1 cellular context compared by ENCODE assay signal in the genomic region with DNA sequence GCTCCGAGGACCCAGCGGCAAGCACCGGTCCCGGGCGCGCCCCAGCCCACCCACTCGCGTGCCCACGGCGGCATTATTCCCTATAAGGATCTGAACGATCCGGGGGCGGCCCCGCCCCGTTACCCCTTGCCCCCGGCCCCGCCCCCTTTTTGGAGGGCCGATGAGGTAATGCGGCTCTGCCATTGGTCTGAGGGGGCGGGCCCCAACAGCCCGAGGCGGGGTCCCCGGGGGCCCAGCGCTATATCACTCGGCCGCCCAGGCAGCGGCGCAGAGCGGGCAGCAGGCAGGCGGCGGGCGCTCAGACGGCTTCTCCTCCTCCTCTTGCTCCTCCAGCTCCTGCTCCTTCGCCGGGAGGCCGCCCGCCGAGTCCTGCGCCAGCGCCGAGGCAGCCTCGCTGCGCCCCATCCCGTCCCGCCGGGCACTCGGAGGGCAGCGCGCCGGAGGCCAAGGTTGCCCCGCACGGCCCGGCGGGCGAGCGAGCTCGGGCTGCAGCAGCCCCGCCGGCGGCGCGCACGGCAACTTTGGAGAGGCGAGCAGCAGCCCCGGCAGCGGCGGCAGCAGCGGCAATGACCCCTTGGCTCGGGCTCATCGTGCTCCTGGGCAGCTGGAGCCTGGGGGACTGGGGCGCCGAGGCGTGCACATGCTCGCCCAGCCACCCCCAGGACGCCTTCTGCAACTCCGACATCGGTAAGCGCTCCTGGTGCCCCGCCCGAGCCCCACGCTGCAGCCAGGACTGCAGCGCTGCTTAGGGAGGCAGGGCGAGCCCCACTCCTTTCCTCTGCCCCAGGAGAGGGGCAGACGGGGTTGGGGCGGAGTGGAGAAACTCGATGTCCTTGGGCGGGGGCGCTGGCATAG.
A peak's percentile ranks its signal among the peaks of the same experiment; 100 is the strongest.
TF ChIP-seq lines count a peak whose summit lies in the region.

Gene TIMP3 (plus strand): TSS at position 270 of the 855 bp plus-strand sequence. CDS start 297 bp downstream, at position 567.

TF ChIP-seq in HepG2, 621 proteins besides CTCF, POLR2A, EP300 and RAD21 (continued from another document and continues in another):
- 0 out of 2 replicates have a peak, but pooled peaks have one; percentile 44 for TF ChIP-seq HMGXB3 (CRISPR knock-in tag; IDR thresholded peaks at IDR 0.05; ENCODE audit: borderline replicate concordance)
- no peak for TF ChIP-seq KAT7 (CRISPR knock-in tag; IDR thresholded peaks at IDR 0.05; ENCODE audit: borderline replicate concordance)
- no peak for TF ChIP-seq ELF1 (CRISPR knock-in tag; IDR thresholded peaks at IDR 0.05)
- TF ChIP-seq, protein P1, sequence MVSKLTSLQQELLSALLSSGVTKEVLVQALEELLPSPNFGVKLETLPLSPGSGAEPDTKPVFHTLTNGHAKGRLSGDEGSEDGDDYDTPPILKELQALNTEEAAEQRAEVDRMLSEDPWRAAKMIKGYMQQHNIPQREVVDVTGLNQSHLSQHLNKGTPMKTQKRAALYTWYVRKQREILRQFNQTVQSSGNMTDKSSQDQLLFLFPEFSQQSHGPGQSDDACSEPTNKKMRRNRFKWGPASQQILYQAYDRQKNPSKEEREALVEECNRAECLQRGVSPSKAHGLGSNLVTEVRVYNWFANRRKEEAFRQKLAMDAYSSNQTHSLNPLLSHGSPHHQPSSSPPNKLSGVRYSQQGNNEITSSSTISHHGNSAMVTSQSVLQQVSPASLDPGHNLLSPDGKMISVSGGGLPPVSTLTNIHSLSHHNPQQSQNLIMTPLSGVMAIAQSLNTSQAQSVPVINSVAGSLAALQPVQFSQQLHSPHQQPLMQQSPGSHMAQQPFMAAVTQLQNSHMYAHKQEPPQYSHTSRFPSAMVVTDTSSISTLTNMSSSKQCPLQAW (CRISPR knock-in tag; IDR thresholded peaks at IDR 0.05): no peak
- TF ChIP-seq ZSCAN9 (CRISPR knock-in tag; IDR thresholded peaks at IDR 0.05; ENCODE audit: borderline replicate concordance): no peak
- no peak for TF ChIP-seq ZNF530 (CRISPR knock-in tag; IDR thresholded peaks at IDR 0.05; ENCODE audit: low read depth)
- TF ChIP-seq SOX13 (IDR thresholded peaks at IDR 0.05): no peak
- no peak for TF ChIP-seq SOX13 (CRISPR knock-in tag; conservative IDR thresholded peaks at IDR 0.05 in 1 of 2, IDR thresholded peaks at IDR 0.05 in 1 of 2)
- TF ChIP-seq ZNF496 (CRISPR knock-in tag; IDR thresholded peaks at IDR 0.05; ENCODE audit: insufficient replicate concordance): no peak
- TF ChIP-seq SOX6 (IDR thresholded peaks at IDR 0.05): no peak
- no peak for TF ChIP-seq SOX6 (CRISPR knock-in tag; IDR thresholded peaks at IDR 0.05)
- TF ChIP-seq ZNF749 (CRISPR knock-in tag; IDR thresholded peaks at IDR 0.05; ENCODE audit: borderline replicate concordance): no peak
- TF ChIP-seq, protein P2, sequence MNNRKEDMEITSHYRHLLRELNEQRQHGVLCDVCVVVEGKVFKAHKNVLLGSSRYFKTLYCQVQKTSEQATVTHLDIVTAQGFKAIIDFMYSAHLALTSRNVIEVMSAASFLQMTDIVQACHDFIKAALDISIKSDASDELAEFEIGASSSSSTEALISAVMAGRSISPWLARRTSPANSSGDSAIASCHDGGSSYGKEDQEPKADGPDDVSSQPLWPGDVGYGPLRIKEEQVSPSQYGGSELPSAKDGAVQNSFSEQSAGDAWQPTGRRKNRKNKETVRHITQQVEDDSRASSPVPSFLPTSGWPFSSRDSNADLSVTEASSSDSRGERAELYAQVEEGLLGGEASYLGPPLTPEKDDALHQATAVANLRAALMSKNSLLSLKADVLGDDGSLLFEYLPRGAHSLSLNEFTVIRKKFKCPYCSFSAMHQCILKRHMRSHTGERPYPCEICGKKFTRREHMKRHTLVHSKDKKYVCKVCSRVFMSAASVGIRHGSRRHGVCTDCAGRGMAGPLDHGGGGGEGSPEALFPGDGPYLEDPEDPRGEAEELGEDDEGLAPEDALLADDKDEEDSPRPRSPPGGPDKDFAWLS (CRISPR knock-in tag; IDR thresholded peaks at IDR 0.05; ENCODE audit: borderline replicate concordance): no peak
- TF ChIP-seq ZNF160 (CRISPR knock-in tag; IDR thresholded peaks at IDR 0.05): no peak
- TF ChIP-seq, protein P3, sequence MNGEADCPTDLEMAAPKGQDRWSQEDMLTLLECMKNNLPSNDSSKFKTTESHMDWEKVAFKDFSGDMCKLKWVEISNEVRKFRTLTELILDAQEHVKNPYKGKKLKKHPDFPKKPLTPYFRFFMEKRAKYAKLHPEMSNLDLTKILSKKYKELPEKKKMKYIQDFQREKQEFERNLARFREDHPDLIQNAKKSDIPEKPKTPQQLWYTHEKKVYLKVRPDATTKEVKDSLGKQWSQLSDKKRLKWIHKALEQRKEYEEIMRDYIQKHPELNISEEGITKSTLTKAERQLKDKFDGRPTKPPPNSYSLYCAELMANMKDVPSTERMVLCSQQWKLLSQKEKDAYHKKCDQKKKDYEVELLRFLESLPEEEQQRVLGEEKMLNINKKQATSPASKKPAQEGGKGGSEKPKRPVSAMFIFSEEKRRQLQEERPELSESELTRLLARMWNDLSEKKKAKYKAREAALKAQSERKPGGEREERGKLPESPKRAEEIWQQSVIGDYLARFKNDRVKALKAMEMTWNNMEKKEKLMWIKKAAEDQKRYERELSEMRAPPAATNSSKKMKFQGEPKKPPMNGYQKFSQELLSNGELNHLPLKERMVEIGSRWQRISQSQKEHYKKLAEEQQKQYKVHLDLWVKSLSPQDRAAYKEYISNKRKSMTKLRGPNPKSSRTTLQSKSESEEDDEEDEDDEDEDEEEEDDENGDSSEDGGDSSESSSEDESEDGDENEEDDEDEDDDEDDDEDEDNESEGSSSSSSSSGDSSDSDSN (CRISPR knock-in tag; IDR thresholded peaks at IDR 0.05): peak; percentile 64; the same call in 1 of the 2 replicates
- peak; percentile 70; the same call in 1 of the 2 replicates for TF ChIP-seq ZNF563 (CRISPR knock-in tag; IDR thresholded peaks at IDR 0.05)
- TF ChIP-seq ZNF253 (CRISPR knock-in tag; IDR thresholded peaks at IDR 0.05; ENCODE audit: borderline replicate concordance): no peak
- no peak for TF ChIP-seq DZIP1 (CRISPR knock-in tag; IDR thresholded peaks at IDR 0.05)
- no peak; the same call in 1 of the 2 replicates for TF ChIP-seq ZNF441 (CRISPR knock-in tag; IDR thresholded peaks at IDR 0.05; ENCODE audit: borderline replicate concordance)
- no peak for TF ChIP-seq ZBTB7A (CRISPR knock-in tag; IDR thresholded peaks at IDR 0.05)
- TF ChIP-seq, protein P4, sequence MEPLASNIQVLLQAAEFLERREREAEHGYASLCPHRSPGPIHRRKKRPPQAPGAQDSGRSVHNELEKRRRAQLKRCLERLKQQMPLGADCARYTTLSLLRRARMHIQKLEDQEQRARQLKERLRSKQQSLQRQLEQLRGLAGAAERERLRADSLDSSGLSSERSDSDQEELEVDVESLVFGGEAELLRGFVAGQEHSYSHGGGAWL (CRISPR knock-in tag; IDR thresholded peaks at IDR 0.05): no peak; the same call in 1 of the 2 replicates
- TF ChIP-seq ZNF737 (CRISPR knock-in tag; IDR thresholded peaks at IDR 0.05; ENCODE audit: borderline replicate concordance): no peak
- TF ChIP-seq ZFAT (CRISPR knock-in tag; conservative IDR thresholded peaks at IDR 0.05): no peak
- no peak for TF ChIP-seq TOPORS (CRISPR knock-in tag; IDR thresholded peaks at IDR 0.05)
- no peak for TF ChIP-seq ZBTB42 (CRISPR knock-in tag; IDR thresholded peaks at IDR 0.05)
- no peak for TF ChIP-seq YEATS2 (CRISPR knock-in tag; IDR thresholded peaks at IDR 0.05; ENCODE audit: borderline replicate concordance)
- no peak for TF ChIP-seq KDM5A (IDR thresholded peaks at IDR 0.05; ENCODE audit: borderline replicate concordance, low read length)
- TF ChIP-seq PHF5A (CRISPR knock-in tag; IDR thresholded peaks at IDR 0.05; ENCODE audit: low read depth, unreplicated experiment): no peak
- no peak for TF ChIP-seq U2AF1 (optimal IDR thresholded peaks at IDR 0.05; ENCODE audit: low read depth, low read length)
- no peak for TF ChIP-seq DPF2 (CRISPR knock-in tag; IDR thresholded peaks at IDR 0.05; ENCODE audit: borderline replicate concordance, low read depth)
- TF ChIP-seq ZBTB34 (CRISPR knock-in tag; IDR thresholded peaks at IDR 0.05): no peak
- TF ChIP-seq SOX5 (CRISPR knock-in tag; IDR thresholded peaks at IDR 0.05; ENCODE audit: borderline replicate concordance): no peak
- no peak for TF ChIP-seq ZBTB7B (CRISPR knock-in tag; IDR thresholded peaks at IDR 0.05)
- no peak for TF ChIP-seq RARG (CRISPR knock-in tag; IDR thresholded peaks at IDR 0.05; ENCODE audit: low read depth)
- TF ChIP-seq ZNF670 (CRISPR knock-in tag; IDR thresholded peaks at IDR 0.05; ENCODE audit: borderline replicate concordance): no peak
- TF ChIP-seq MTF2 (CRISPR knock-in tag; IDR thresholded peaks at IDR 0.05; ENCODE audit: borderline replicate concordance): no peak
- no peak for TF ChIP-seq SNAPC2 (CRISPR knock-in tag; IDR thresholded peaks at IDR 0.05)
- TF ChIP-seq ATM (IDR thresholded peaks at IDR 0.05; ENCODE audit: borderline replicate concordance): no peak
- TF ChIP-seq, protein P5, sequence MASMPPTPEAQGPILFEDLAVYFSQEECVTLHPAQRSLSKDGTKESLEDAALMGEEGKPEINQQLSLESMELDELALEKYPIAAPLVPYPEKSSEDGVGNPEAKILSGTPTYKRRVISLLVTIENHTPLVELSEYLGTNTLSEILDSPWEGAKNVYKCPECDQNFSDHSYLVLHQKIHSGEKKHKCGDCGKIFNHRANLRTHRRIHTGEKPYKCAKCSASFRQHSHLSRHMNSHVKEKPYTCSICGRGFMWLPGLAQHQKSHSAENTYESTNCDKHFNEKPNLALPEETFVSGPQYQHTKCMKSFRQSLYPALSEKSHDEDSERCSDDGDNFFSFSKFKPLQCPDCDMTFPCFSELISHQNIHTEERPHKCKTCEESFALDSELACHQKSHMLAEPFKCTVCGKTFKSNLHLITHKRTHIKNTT (CRISPR knock-in tag; IDR thresholded peaks at IDR 0.05): no peak
- no peak for TF ChIP-seq FOXC1 (CRISPR knock-in tag; IDR thresholded peaks at IDR 0.05; ENCODE audit: borderline replicate concordance)
- no peak; the same call in 1 of the 2 replicates for TF ChIP-seq HOMEZ (CRISPR knock-in tag; IDR thresholded peaks at IDR 0.05; ENCODE audit: low read depth)
- TF ChIP-seq ATF1 (CRISPR knock-in tag; IDR thresholded peaks at IDR 0.05): no peak
- no peak for TF ChIP-seq RBM39 (IDR thresholded peaks at IDR 0.05; ENCODE audit: low read depth, low read length, poor library complexity, severe bottlenecking)
